In the genomic region with DNA sequence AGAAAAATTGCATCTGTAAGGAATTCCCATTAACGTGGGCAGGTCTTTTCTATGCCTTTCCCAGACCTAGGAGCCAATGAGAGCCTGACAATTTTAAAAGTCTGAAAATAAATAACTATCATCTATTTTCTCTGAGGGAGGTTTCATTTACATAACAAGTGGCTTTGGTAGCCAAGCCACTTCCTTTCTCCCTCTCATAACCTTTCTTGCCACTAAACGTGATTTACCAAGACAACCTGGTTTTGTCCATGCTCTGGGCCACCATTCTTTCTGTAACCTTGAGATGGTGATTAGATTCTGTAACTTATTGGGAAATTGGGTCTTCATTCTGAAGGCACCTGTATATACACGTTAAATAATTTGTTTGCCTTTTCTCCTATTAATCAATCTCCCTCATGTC, we compare ENCODE assay signal across 20 cellular contexts.
DNase-seq lines count a peak whose midpoint lies in the region; ATAC-seq, FAIRE-seq and TF ChIP-seq lines count a peak whose summit lies in the region.
"Had no signal": no experiment of that assay in that cellular context is flagged by ENCODE, and none has a peak within 500 bp of the region (broad histone marks: within the 10 kb centered on the region; RNA-seq: fewer than 3 reads in every experiment).

No MANE protein-coding gene starts in this region.

- FAIRE-seq in RCC 7860 (lab: Jason Lieb, UNC): no peak
- FAIRE-seq: GM18507 had no signal

- H3K27me3 ChIP-seq in MM.1S (replicated peaks; ENCODE audit: insufficient read depth, low read length): no peaks in the 10 kb centered on the region
- H3K27me3 ChIP-seq: BE2C had no signal

- no peaks in the 10 kb centered on the region for H3F3A ChIP-seq in MM.1S (ENCODE audit: insufficient read depth, low read length)

- no peak overlapping the region for H3K9ac ChIP-seq in MM.1S (ENCODE audit: low read length)
- H3K9ac ChIP-seq: KMS-11 had no signal

- H4K20me1 ChIP-seq in MM.1S (ENCODE audit: insufficient read depth, low read length): no peaks in the 10 kb centered on the region

- no peak overlapping the region for H3K4me3 ChIP-seq in MM.1S (ENCODE audit: low read length)
- H3K4me3 ChIP-seq: HAP-1 had no signal

- no peak overlapping the region for H3K4me2 ChIP-seq in MM.1S (ENCODE audit: low read depth, low read length)
- H3K4me2 ChIP-seq: KMS-11 had no signal

- no peaks in the 10 kb centered on the region for H3K9me3 ChIP-seq in MM.1S (replicated peaks; ENCODE audit: insufficient read depth, low read length)
- H3K9me3 ChIP-seq: BE2C, HAP-1 had no signal

- no peak overlapping the region for H3K27ac ChIP-seq in MM.1S (ENCODE audit: low read length)
- H3K27ac ChIP-seq in epithelial cell of prostate: peak overlapping the region; percentile 50
- H3K27ac ChIP-seq: HL-60, KMS-11 had no signal

- no peak for TF ChIP-seq CTCF in MM.1S (IDR thresholded peaks at IDR 0.05; ENCODE audit: low read length)

- H3K79me2 ChIP-seq in MM.1S (ENCODE audit: low read length): no peaks in the 10 kb centered on the region

- peak; percentile 11 for DNase-seq in MM.1S
- DNase-seq in epithelial cell of prostate (ENCODE audit: low read depth, low spot score): no peak
- DNase-seq in NCI-H1092 treated with DMSO at 0.1 percent for 48 hours (lab: John Stamatoyannopoulos, UW): no peak
- no peak for DNase-seq in foreskin melanocyte
- DNase-seq in RCC 7860 (ENCODE audit: low spot score): no peak
- DNase-seq in activated naive CD4-positive, alpha-beta T cell treated with Interleukin-2 at 50 U/mL for 16 hours: no peak
- DNase-seq: BE2C; C1 segment of cervical spinal cord; CD4-positive, CD25-positive, alpha-beta regulatory T cell; CD8-positive, alpha-beta memory T cell; COR-L47; DMS 273 treated with DMSO at 0.1 percent for 48 hours; DMS53; DND-41 had no signal

- no peaks in the 10 kb centered on the region for H3K36me3 ChIP-seq in MM.1S (replicated peaks; ENCODE audit: insufficient read depth, low read length)
- H3K36me3 ChIP-seq: BE2C, HAP-1 had no signal

- no peaks in the 10 kb centered on the region for H3K9me2 ChIP-seq in MM.1S (replicated peaks; ENCODE audit: insufficient read depth, low read length)

- peak; percentile 34 for ATAC-seq in GM18867 (IDR thresholded peaks at IDR 0.05; ENCODE audit: unreplicated experiment)
- peak; percentile 38 for ATAC-seq in HG02610 (IDR thresholded peaks at IDR 0.05; ENCODE audit: unreplicated experiment)

- H3K4me1 ChIP-seq in MM.1S (ENCODE audit: low read length): no peaks in the 10 kb centered on the region
- H3K4me1 ChIP-seq: BE2C had no signal

- H2AFZ ChIP-seq in MM.1S (ENCODE audit: low read length): no peak overlapping the region
